Comparison of ENCODE assay signal across 1 cellular context in genomic region chr13:48000559-48001126, GRCh38.
TF ChIP-seq lines count a peak whose summit lies in the region.

No MANE protein-coding gene starts in this region.

TF ChIP-seq in HepG2, 621 proteins besides CTCF, POLR2A, EP300 and RAD21 (continued from another document and continues in another):
- TF ChIP-seq CAMTA2 (CRISPR knock-in tag; IDR thresholded peaks at IDR 0.05; ENCODE audit: borderline replicate concordance): 0 out of 2 replicates have a peak, but pooled peaks have one; percentile 39
- 0 out of 2 replicates have a peak, but pooled peaks have one; percentile 36 for TF ChIP-seq SMAD1 (CRISPR knock-in tag; IDR thresholded peaks at IDR 0.05; ENCODE audit: borderline replicate concordance, low read depth)
- TF ChIP-seq FOXO1 (CRISPR knock-in tag; IDR thresholded peaks at IDR 0.05): no peak
- no peak for TF ChIP-seq CBFB (CRISPR knock-in tag; IDR thresholded peaks at IDR 0.05)
- no peak for TF ChIP-seq SMAD3 (CRISPR knock-in tag; IDR thresholded peaks at IDR 0.05)
- no peak for TF ChIP-seq ZNF530 (CRISPR knock-in tag; IDR thresholded peaks at IDR 0.05; ENCODE audit: low read depth)
- TF ChIP-seq ATF3 (CRISPR knock-in tag; IDR thresholded peaks at IDR 0.05): no peak
- TF ChIP-seq SIN3B (IDR thresholded peaks at IDR 0.05; ENCODE audit: low read length): no peak
- TF ChIP-seq, protein P1, sequence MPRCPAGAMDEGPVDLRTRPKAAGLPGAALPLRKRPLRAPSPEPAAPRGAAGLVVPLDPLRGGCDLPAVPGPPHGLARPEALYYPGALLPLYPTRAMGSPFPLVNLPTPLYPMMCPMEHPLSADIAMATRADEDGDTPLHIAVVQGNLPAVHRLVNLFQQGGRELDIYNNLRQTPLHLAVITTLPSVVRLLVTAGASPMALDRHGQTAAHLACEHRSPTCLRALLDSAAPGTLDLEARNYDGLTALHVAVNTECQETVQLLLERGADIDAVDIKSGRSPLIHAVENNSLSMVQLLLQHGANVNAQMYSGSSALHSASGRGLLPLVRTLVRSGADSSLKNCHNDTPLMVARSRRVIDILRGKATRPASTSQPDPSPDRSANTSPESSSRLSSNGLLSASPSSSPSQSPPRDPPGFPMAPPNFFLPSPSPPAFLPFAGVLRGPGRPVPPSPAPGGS (CRISPR knock-in tag; IDR thresholded peaks at IDR 0.05): no peak
- TF ChIP-seq NAIF1 (CRISPR knock-in tag; IDR thresholded peaks at IDR 0.05; ENCODE audit: borderline replicate concordance): no peak
- TF ChIP-seq ATF7-NPFF (CRISPR knock-in tag; IDR thresholded peaks at IDR 0.05; ENCODE audit: low read depth): no peak
- TF ChIP-seq, protein P2, sequence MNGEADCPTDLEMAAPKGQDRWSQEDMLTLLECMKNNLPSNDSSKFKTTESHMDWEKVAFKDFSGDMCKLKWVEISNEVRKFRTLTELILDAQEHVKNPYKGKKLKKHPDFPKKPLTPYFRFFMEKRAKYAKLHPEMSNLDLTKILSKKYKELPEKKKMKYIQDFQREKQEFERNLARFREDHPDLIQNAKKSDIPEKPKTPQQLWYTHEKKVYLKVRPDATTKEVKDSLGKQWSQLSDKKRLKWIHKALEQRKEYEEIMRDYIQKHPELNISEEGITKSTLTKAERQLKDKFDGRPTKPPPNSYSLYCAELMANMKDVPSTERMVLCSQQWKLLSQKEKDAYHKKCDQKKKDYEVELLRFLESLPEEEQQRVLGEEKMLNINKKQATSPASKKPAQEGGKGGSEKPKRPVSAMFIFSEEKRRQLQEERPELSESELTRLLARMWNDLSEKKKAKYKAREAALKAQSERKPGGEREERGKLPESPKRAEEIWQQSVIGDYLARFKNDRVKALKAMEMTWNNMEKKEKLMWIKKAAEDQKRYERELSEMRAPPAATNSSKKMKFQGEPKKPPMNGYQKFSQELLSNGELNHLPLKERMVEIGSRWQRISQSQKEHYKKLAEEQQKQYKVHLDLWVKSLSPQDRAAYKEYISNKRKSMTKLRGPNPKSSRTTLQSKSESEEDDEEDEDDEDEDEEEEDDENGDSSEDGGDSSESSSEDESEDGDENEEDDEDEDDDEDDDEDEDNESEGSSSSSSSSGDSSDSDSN (CRISPR knock-in tag; IDR thresholded peaks at IDR 0.05): peak; percentile 53; the same call in 1 of the 2 replicates
- TF ChIP-seq ZBTB42 (CRISPR knock-in tag; IDR thresholded peaks at IDR 0.05): no peak
- TF ChIP-seq ZNF143 (CRISPR knock-in tag; IDR thresholded peaks at IDR 0.05): no peak
- TF ChIP-seq ZNF20 (CRISPR knock-in tag; IDR thresholded peaks at IDR 0.05): peak; percentile 80; the same call in 1 of the 2 replicates
- TF ChIP-seq SIN3A (IDR thresholded peaks at IDR 0.05; ENCODE audit: borderline replicate concordance, low read depth, low read length): no peak
- TF ChIP-seq ARNTL (CRISPR knock-in tag; IDR thresholded peaks at IDR 0.05): no peak
- TF ChIP-seq ZNF251 (CRISPR knock-in tag; IDR thresholded peaks at IDR 0.05): no peak
- TF ChIP-seq ZFAT (CRISPR knock-in tag; conservative IDR thresholded peaks at IDR 0.05): no peak
- TF ChIP-seq ZNF432 (CRISPR knock-in tag; IDR thresholded peaks at IDR 0.05; ENCODE audit: borderline replicate concordance): no peak
- TF ChIP-seq TFE3 (CRISPR knock-in tag; IDR thresholded peaks at IDR 0.05): no peak
- TF ChIP-seq SRY (CRISPR knock-in tag; IDR thresholded peaks at IDR 0.05): no peak
- no peak for TF ChIP-seq HNRNPUL1 (IDR thresholded peaks at IDR 0.05; ENCODE audit: low read depth, low read length)
- no peak for TF ChIP-seq MLLT10 (CRISPR knock-in tag; IDR thresholded peaks at IDR 0.05)
- 0 out of 2 replicates have a peak, but pooled peaks have one; percentile 65 for TF ChIP-seq ZNF724P (CRISPR knock-in tag; IDR thresholded peaks at IDR 0.05; ENCODE audit: borderline replicate concordance)
- TF ChIP-seq BCLAF1 (IDR thresholded peaks at IDR 0.05): no peak
- TF ChIP-seq, protein P3, sequence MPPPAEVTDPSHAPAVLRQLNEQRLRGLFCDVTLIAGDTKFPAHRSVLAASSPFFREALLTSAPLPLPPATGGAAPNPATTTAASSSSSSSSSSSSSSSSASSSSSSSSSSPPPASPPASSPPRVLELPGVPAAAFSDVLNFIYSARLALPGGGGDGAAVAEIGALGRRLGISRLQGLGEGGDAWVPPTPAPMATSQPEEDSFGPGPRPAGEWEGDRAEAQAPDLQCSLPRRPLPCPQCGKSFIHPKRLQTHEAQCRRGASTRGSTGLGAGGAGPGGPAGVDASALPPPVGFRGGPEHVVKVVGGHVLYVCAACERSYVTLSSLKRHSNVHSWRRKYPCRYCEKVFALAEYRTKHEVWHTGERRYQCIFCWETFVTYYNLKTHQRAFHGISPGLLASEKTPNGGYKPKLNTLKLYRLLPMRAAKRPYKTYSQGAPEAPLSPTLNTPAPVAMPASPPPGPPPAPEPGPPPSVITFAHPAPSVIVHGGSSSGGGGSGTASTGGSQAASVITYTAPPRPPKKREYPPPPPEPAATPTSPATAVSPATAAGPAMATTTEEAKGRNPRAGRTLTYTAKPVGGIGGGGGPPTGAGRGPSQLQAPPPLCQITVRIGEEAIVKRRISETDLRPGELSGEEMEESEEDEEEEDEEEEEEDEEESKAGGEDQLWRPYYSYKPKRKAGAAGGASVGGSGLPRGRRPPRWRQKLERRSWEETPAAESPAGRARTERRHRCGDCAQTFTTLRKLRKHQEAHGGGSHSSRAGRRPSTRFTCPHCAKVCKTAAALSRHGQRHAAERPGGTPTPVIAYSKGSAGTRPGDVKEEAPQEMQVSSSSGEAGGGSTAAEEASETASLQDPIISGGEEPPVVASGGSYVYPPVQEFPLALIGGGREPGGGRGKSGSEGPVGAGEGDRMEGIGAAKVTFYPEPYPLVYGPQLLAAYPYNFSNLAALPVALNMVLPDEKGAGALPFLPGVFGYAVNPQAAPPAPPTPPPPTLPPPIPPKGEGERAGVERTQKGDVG (CRISPR knock-in tag; IDR thresholded peaks at IDR 0.05; ENCODE audit: borderline replicate concordance): no peak
- TF ChIP-seq KLF15 (CRISPR knock-in tag; IDR thresholded peaks at IDR 0.05; ENCODE audit: borderline replicate concordance): no peak
- no peak for TF ChIP-seq MTA1 (CRISPR knock-in tag; IDR thresholded peaks at IDR 0.05; ENCODE audit: borderline replicate concordance)
- no peak; the same call in 1 of the 2 replicates for TF ChIP-seq KDM4B (CRISPR knock-in tag; IDR thresholded peaks at IDR 0.05)
- no peak for TF ChIP-seq TFDP2 (CRISPR knock-in tag; IDR thresholded peaks at IDR 0.05)
- TF ChIP-seq USF2 (IDR thresholded peaks at IDR 0.05; ENCODE audit: low read depth, low read length): no peak
- TF ChIP-seq USF2 (CRISPR knock-in tag; IDR thresholded peaks at IDR 0.05; ENCODE audit: borderline replicate concordance): no peak
- no peak for TF ChIP-seq ZNF577 (CRISPR knock-in tag; IDR thresholded peaks at IDR 0.05; ENCODE audit: borderline replicate concordance, low read depth)
- no peak for TF ChIP-seq ZFP37 (CRISPR knock-in tag; IDR thresholded peaks at IDR 0.05; ENCODE audit: borderline replicate concordance)
- no peak for TF ChIP-seq ZNF180 (CRISPR knock-in tag; IDR thresholded peaks at IDR 0.05; ENCODE audit: borderline replicate concordance, low read depth)
- TF ChIP-seq GPN1 (CRISPR knock-in tag; IDR thresholded peaks at IDR 0.05; ENCODE audit: borderline replicate concordance): no peak
- TF ChIP-seq ZZZ3 (CRISPR knock-in tag; IDR thresholded peaks at IDR 0.05; ENCODE audit: borderline replicate concordance): no peak
- TF ChIP-seq ZNF580 (CRISPR knock-in tag; IDR thresholded peaks at IDR 0.05; ENCODE audit: borderline replicate concordance, low read depth): no peak
- TF ChIP-seq NFE2L1 (CRISPR knock-in tag; IDR thresholded peaks at IDR 0.05; ENCODE audit: borderline replicate concordance): 0 out of 2 replicates have a peak, but pooled peaks have one; percentile 49
- no peak for TF ChIP-seq LCORL (IDR thresholded peaks at IDR 0.05)
- peak; percentile 16; the same call in 1 of the 2 replicates for TF ChIP-seq LCORL (CRISPR knock-in tag; IDR thresholded peaks at IDR 0.05)
- no peak for TF ChIP-seq RFXANK (CRISPR knock-in tag; IDR thresholded peaks at IDR 0.05)
- no peak for TF ChIP-seq KMT2A (CRISPR knock-in tag; IDR thresholded peaks at IDR 0.05)
- TF ChIP-seq ZNF136 (CRISPR knock-in tag; IDR thresholded peaks at IDR 0.05; ENCODE audit: low read depth): no peak
- no peak for TF ChIP-seq ZNF687 (CRISPR knock-in tag; IDR thresholded peaks at IDR 0.05)
